8 cellular contexts compared by ENCODE assay signal in genomic region chrX:102720237-102721168, GRCh38.
A peak's percentile ranks its signal among the peaks of the same experiment; 100 is the strongest.
DNase-seq lines count a peak whose midpoint lies in the region; ATAC-seq and TF ChIP-seq lines count a peak whose summit lies in the region.

Gene GPRASP3, plus strand, starts transcription at chrX:102720743. Its CDS starts 28,253 bp downstream, at chrX:102748996.

- peak within 1 kb of the TSS; percentile 63 for H3K9ac ChIP-seq in mucosa of stomach (ENCODE audit: low read length)

- H3K27me3 ChIP-seq in mucosa of stomach (ENCODE audit: control insufficient read depth, insufficient read depth, low read length) = no peaks in the 10 kb centered on the region

- peak; percentile 31 for TF ChIP-seq POLR2A in GM18505 (IDR thresholded peaks at IDR 0.05; ENCODE audit: borderline replicate concordance, extremely low read depth, insufficient read depth, insufficient read length)

- H3K9me3 ChIP-seq in mucosa of stomach (ENCODE audit: control insufficient read depth, low read length) = no peaks in the 10 kb centered on the region

- DNase-seq in NCI-H510A (lab: John Stamatoyannopoulos, UW) (peak; percentile 18), activated T-cell treated with anti-CD3 and anti-CD28 coated beads for 4 hours (peak; percentile 36), epithelial cell of prostate (ENCODE audit: low read depth, low spot score) (peak; percentile 24)
- DNase-seq in stimulated activated CD8-positive, alpha-beta memory T cell treated with anti-CD3 and anti-CD28 coated beads, Interleukin-4, amount 100 ng/mL, for 48 hours = peak; percentile 78

- no peak within 1 kb of the TSS for H3K27ac ChIP-seq in epithelial cell of prostate

- ATAC-seq in GM18505 (IDR thresholded peaks at IDR 0.05; ENCODE audit: unreplicated experiment) (peak; percentile 95), HG03060 (IDR thresholded peaks at IDR 0.05; ENCODE audit: low read depth, unreplicated experiment) (peak; percentile 94), HG03439 (IDR thresholded peaks at IDR 0.05; ENCODE audit: unreplicated experiment) (no peak)

- no peaks in the 10 kb centered on the region for H3K36me3 ChIP-seq in mucosa of stomach (ENCODE audit: control insufficient read depth, insufficient read depth, low read length)

- peak within 1 kb of the TSS; percentile 15 for H3K4me3 ChIP-seq in mucosa of stomach (ENCODE audit: low read length)

- H3K4me1 ChIP-seq in mucosa of stomach (ENCODE audit: control insufficient read depth, insufficient read depth, low read length) = no peaks in the 10 kb centered on the region

Comparison
In these comparisons a context has a peak if more than half of its experiments do, and no peak if none do; other contexts are left out.
1. DNase-seq: peak in every context shown above with its lines; median percentile 78 in stimulated activated CD8-positive, alpha-beta memory T cell treated with anti-CD3 and anti-CD28 coated beads, Interleukin-4, amount 100 ng/mL, for 48 hours; 36 in activated T-cell treated with anti-CD3 and anti-CD28 coated beads for 4 hours; 24 in epithelial cell of prostate; 18 in NCI-H510A.